Comparison of ENCODE assay signal across 20 cellular contexts in the genomic region with DNA sequence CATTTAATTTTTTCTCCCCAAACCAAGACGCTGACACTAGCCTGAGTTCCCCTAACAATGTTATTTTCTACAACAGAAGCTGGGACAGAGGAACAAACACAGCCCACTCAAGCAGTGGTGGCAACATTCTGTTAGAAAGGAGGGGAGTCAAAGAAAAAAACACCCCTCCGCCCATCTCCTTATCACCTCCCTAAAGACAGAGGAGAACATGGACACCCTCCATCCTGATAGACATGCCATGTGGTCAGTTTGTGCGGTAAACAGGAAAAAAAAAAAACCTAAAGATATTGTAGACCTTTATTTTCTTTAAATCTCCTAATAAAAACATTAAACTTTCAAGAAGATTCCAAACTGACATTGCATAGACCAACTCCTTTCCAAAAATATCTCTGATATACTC. TPM values are rescaled to one million over a fixed set of nuclear protein-coding genes. Genes with fewer than 3 reads are reported as not detected.
DNase-seq lines count a peak whose midpoint lies in the region; TF ChIP-seq lines count a peak whose summit lies in the region.
"Had no signal": no experiment of that assay in that cellular context is flagged by ENCODE, and none has a peak within 500 bp of the region (broad histone marks: within the 10 kb centered on the region; RNA-seq: fewer than 3 reads in every experiment).

No MANE protein-coding gene starts in this region.

- peaks cover 71% of the 10 kb centered on the region for H3K36me3 Mint-ChIP-seq in activated naive CD4-positive, alpha-beta T cell treated with anti-CD3 and anti-CD28 coated beads, Interleukin-2, amount 10 ng/mL, durations not matched to agents 7 days and 5 days
- H3K36me3 Mint-ChIP-seq in brain: peaks cover 19% of the 10 kb centered on the region

- WGBS in testis, 2 donors: 35 to 43% methylated on average over 3 of the region's 3 CpGs

- intact Hi-C loops in testis (cut with DNase I; ENCODE audit: low total_unique reads): loop anchor here (5.0 kb wide), 1 partner anchor 177 kb away; no protein-coding TSS in a partner anchor

- DNase-seq in activated naive CD4-positive, alpha-beta T cell treated with anti-CD3 and anti-CD28 coated beads, Interleukin-2, amount 10 ng/mL, durations not matched to agents 7 days and 5 days: no peak
- no peak for DNase-seq in activated naive CD4-positive, alpha-beta T cell treated with anti-CD3 and anti-CD28 coated beads, Interleukin-2, amount 50 U/mL, for 16 hours
- DNase-seq in RWPE1 (ENCODE audit: low spot score) (no peak), testis (no peak), ureter (ENCODE audit: low spot score) (no peak), cortex of kidney (lab: John Stamatoyannopoulos, UW) (no peak)
- DNase-seq in activated CD8-positive, alpha-beta memory T cell treated with anti-CD3 and anti-CD28 coated beads, Interleukin-2, amount 50 U/mL, for 4 hours: no peak
- DNase-seq: activated T-cell treated with anti-CD3 and anti-CD28 coated beads for 4 hours, EL, H9, KG1, kidney glomerular epithelial cell, mammary epithelial cell, NCI-H1436, NCI-H524 treated with DMSO at 0.1 percent for 48 hours had no signal

- peaks cover 5% of the 10 kb centered on the region for H3K36me3 ChIP-seq in testis (ENCODE audit: low read depth, missing control alignments)

- H3K27ac ChIP-seq in RWPE1: peak overlapping the region; percentile 32; the same call in 1 of the 2 replicates
- H3K27ac ChIP-seq in testis: peak overlapping the region; percentile 56 to 79
- H3K27ac ChIP-seq: neutrophil, suprapubic skin had no signal

- no peaks in the 10 kb centered on the region for H3K9me3 ChIP-seq in testis
- H3K9me3 ChIP-seq: neutrophil, suprapubic skin had no signal

- H3K4me1 ChIP-seq in testis: peaks cover 42% of the 10 kb centered on the region

- H3K4me3 ChIP-seq in testis: no peak overlapping the region
- H3K4me3 ChIP-seq: suprapubic skin had no signal

- no peaks in the 10 kb centered on the region for H3K9me3 Mint-ChIP-seq in activated naive CD4-positive, alpha-beta T cell treated with anti-CD3 and anti-CD28 coated beads, Interleukin-2, amount 10 ng/mL, durations not matched to agents 7 days and 5 days
- no peaks in the 10 kb centered on the region for H3K9me3 Mint-ChIP-seq in brain
- H3K9me3 Mint-ChIP-seq: H9; T-helper 1 cell treated with Interleukin-12 subunit alpha and Interleukin-12 subunit beta and Interleukin-4 antibody, amounts not matched to agents 30 μg/mL and 1 μg/mL, for 36 hours had no signal

- no peaks in the 10 kb centered on the region for H3K27me3 ChIP-seq in testis
- H3K27me3 ChIP-seq: neutrophil, suprapubic skin had no signal

- CTCF ChIA-PET in activated naive CD4-positive, alpha-beta T cell treated with anti-CD3 and anti-CD28 coated beads, Interleukin-2, amount 10 ng/mL, durations not matched to agents 7 days and 5 days (lab: Charles Lee): interaction anchor here (1.2 to 7.0 kb wide), 6 partner anchors 8 to 177 kb away, joined by 3 to 170 read pairs (median 10); no protein-coding TSS in a partner anchor
- CTCF ChIA-PET in RWPE1 (lab: Yijun Ruan, JAX): interaction anchor here (1.0 kb wide), 2 partner anchors 40 to 51 kb away, joined by 4 read pairs; a partner anchor contains a TSS

- POLR2A ChIA-PET in RWPE1 (lab: Yijun Ruan, JAX; ENCODE audit: low non-redundant PET): no interaction called here

- peaks cover 58% of the 10 kb centered on the region for H3K4me1 Mint-ChIP-seq in activated naive CD4-positive, alpha-beta T cell treated with anti-CD3 and anti-CD28 coated beads, Interleukin-2, amount 10 ng/mL, durations not matched to agents 7 days and 5 days
- peaks cover 52% of the 10 kb centered on the region for H3K4me1 Mint-ChIP-seq in brain

- H3K27me3 Mint-ChIP-seq in activated naive CD4-positive, alpha-beta T cell treated with anti-CD3 and anti-CD28 coated beads, Interleukin-2, amount 10 ng/mL, durations not matched to agents 7 days and 5 days: peaks cover 13% of the 10 kb centered on the region
- peaks cover 10% of the 10 kb centered on the region for H3K27me3 Mint-ChIP-seq in brain

- TF ChIP-seq CTCF in RWPE1 (conservative IDR thresholded peaks at IDR 0.05; ENCODE audit: low read depth): no peak
- no peak for TF ChIP-seq CTCF in brain (conservative IDR thresholded peaks at IDR 0.05)
- no peak for TF ChIP-seq CTCF in testis (IDR thresholded peaks at IDR 0.05)

- no peak overlapping the region for H3K4me3 Mint-ChIP-seq in activated naive CD4-positive, alpha-beta T cell treated with anti-CD3 and anti-CD28 coated beads, Interleukin-2, amount 10 ng/mL, durations not matched to agents 7 days and 5 days
- H3K4me3 Mint-ChIP-seq in brain: peak overlapping the region in 3 of 5 experiments; percentile 23 to 58 (median 39)
- H3K4me3 Mint-ChIP-seq: H9; T-helper 1 cell treated with Interleukin-12 subunit alpha and Interleukin-12 subunit beta and Interleukin-4 antibody, amounts not matched to agents 30 μg/mL and 1 μg/mL, for 36 hours had no signal

- no peak for TF ChIP-seq POLR2A in testis (IDR thresholded peaks at IDR 0.05)

- H3K27ac Mint-ChIP-seq in activated naive CD4-positive, alpha-beta T cell treated with anti-CD3 and anti-CD28 coated beads, Interleukin-2, amount 10 ng/mL, durations not matched to agents 7 days and 5 days: peak overlapping the region; percentile 67
- peak overlapping the region; percentile 7 to 80 (median 37) for H3K27ac Mint-ChIP-seq in brain

RNA-seq across cellular contexts. Expression of a gene that starts 2.9 kb away (rescaled TPM):
- polyA plus RNA-seq in brain (ENCODE audit: insufficient read depth, low read depth, low replicate concordance) (144 TPM), testis (ENCODE audit: insufficient read depth, low read depth, low replicate concordance) (46.6 TPM)
- total RNA-seq in testis (10 to 100 TPM; 33.5 to 36.4 TPM), ureter (41.1 TPM)

RNA-seq across cellular contexts. Expression of a gene that starts 10.0 kb away (rescaled TPM):
- polyA plus RNA-seq in brain (ENCODE audit: insufficient read depth, low read depth, low replicate concordance) (2.4 TPM), testis (ENCODE audit: insufficient read depth, low read depth, low replicate concordance) (3.9 TPM)
- total RNA-seq in testis (10 to 100 TPM in 1 of 2 donors, 1 to 10 TPM in 1; 8.4 to 10.2 TPM), ureter (3.3 TPM)
- total RNA-seq: skeletal muscle tissue had no signal

RNA-seq across cellular contexts. Expression of a gene that starts 23.8 kb away (rescaled TPM):
- polyA plus RNA-seq in brain (ENCODE audit: insufficient read depth, low read depth, low replicate concordance): 19.2 TPM
- total RNA-seq in testis: 10 to 100 TPM; 18.8 to 24.7 TPM
- 10.3 TPM for polyA plus RNA-seq in testis (ENCODE audit: insufficient read depth, low read depth, low replicate concordance)
- 25.8 TPM for total RNA-seq in ureter

RNA-seq across cellular contexts. Expression of a gene that starts 40.2 kb away (rescaled TPM):
- polyA plus RNA-seq in brain (ENCODE audit: insufficient read depth, low read depth, low replicate concordance) (78.8 TPM), testis (ENCODE audit: insufficient read depth, low read depth, low replicate concordance) (75.7 TPM)
- total RNA-seq in testis (100 to 1,000 TPM; 119 to 129 TPM), ureter (99.6 TPM)

RNA-seq across cellular contexts. Expression of a gene that starts 41.2 kb away (rescaled TPM):
- polyA plus RNA-seq in brain (ENCODE audit: insufficient read depth, low read depth, low replicate concordance) (83.6 TPM), testis (ENCODE audit: insufficient read depth, low read depth, low replicate concordance) (43.0 TPM)
- total RNA-seq in testis (10 to 100 TPM; 46.3 to 70.3 TPM), ureter (48.9 TPM)
